Comparison of ENCODE assay signal across 8 cellular contexts in genomic region chr7:140479062-140479738, GRCh38.
A peak's percentile ranks its signal among the peaks of the same experiment; 100 is the strongest.
DNase-seq lines count a peak whose midpoint lies in the region; FAIRE-seq and TF ChIP-seq lines count a peak whose summit lies in the region.

TSS of gene MKRN1 (minus strand) at chr7:140479505. CDS start at chr7:140479344, 161 bp downstream.

- H3K27me3 ChIP-seq in Loucy (ENCODE audit: insufficient read depth, low read length, poor library complexity, severe bottlenecking), result no peaks in the 10 kb centered on the region

- peak within 1 kb of the TSS; percentile 88 for H2AFZ ChIP-seq in Loucy (ENCODE audit: low read length)

- H3K4me3 Mint-ChIP-seq in nephron, result peak within 1 kb of the TSS; percentile 96 to 99 (median 99)
- H3K4me3 Mint-ChIP-seq in stimulated activated naive CD8-positive, alpha-beta T cell treated with anti-CD3 and anti-CD28 coated beads, Interleukin-15, Interleukin-2, amounts not matched to agents 100 ng/mL and 50 ng/mL, for 24 hours, result peak within 1 kb of the TSS; percentile 93

- H3K27me3 Mint-ChIP-seq in nephron (ENCODE audit: low read depth), result no peaks in the 10 kb centered on the region
- H3K27me3 Mint-ChIP-seq in stimulated activated naive CD8-positive, alpha-beta T cell treated with anti-CD3 and anti-CD28 coated beads, Interleukin-15, Interleukin-2, amounts not matched to agents 100 ng/mL and 50 ng/mL, for 24 hours, result no peaks in the 10 kb centered on the region

- H3K4me2 ChIP-seq in Loucy (ENCODE audit: low read depth, low read length, poor library complexity, severe bottlenecking), result peak within 1 kb of the TSS; percentile 100

- H3K36me3 Mint-ChIP-seq in nephron (ENCODE audit: low read depth), result no peaks in the 10 kb centered on the region
- H3K36me3 Mint-ChIP-seq in stimulated activated naive CD8-positive, alpha-beta T cell treated with anti-CD3 and anti-CD28 coated beads, Interleukin-15, Interleukin-2, amounts not matched to agents 100 ng/mL and 50 ng/mL, for 24 hours (ENCODE audit: low read depth), result no peaks in the 10 kb centered on the region

- FAIRE-seq in H54 (lab: Jason Lieb, UNC), result peak; percentile 38

- peaks cover 21% of the 10 kb centered on the region for H3K4me1 Mint-ChIP-seq in nephron
- peaks cover 33% of the 10 kb centered on the region for H3K4me1 Mint-ChIP-seq in stimulated activated naive CD8-positive, alpha-beta T cell treated with anti-CD3 and anti-CD28 coated beads, Interleukin-15, Interleukin-2, amounts not matched to agents 100 ng/mL and 50 ng/mL, for 24 hours (ENCODE audit: low read depth)

- peaks cover 49% of the 10 kb centered on the region for H3K79me2 ChIP-seq in Loucy (ENCODE audit: insufficient read depth, low read length)

- H3K9me3 ChIP-seq in Loucy (ENCODE audit: insufficient read depth, low read depth, low read length), result no peaks in the 10 kb centered on the region

- peaks cover 45% of the 10 kb centered on the region for H4K20me1 ChIP-seq in Loucy (ENCODE audit: insufficient read depth, low read length, poor library complexity, severe bottlenecking)

- no peaks in the 10 kb centered on the region for H3F3A ChIP-seq in Loucy (ENCODE audit: low read depth)

- DNase-seq in EL (peak; percentile 93), H54 (ENCODE audit: insufficient read length, low spot score) (peak; percentile 86), fibroblast of pulmonary artery (ENCODE audit: low read depth) (peak; percentile 93)
- DNase-seq in activated effector memory CD4-positive, alpha-beta T cell treated with Interleukin-2 at 50 U/mL for 16 hours, result peak; percentile 92

- H3K27ac Mint-ChIP-seq in nephron, result peak within 1 kb of the TSS; percentile 94 to 99 (median 97)
- H3K27ac Mint-ChIP-seq in stimulated activated naive CD8-positive, alpha-beta T cell treated with anti-CD3 and anti-CD28 coated beads, Interleukin-15, Interleukin-2, amounts not matched to agents 100 ng/mL and 50 ng/mL, for 24 hours, result peak within 1 kb of the TSS; percentile 86

- H3K36me3 ChIP-seq in Loucy (ENCODE audit: insufficient read depth, low read length), result no peaks in the 10 kb centered on the region

- peak within 1 kb of the TSS; percentile 95 for H3K4me3 ChIP-seq in Loucy (ENCODE audit: low read length, poor library complexity, severe bottlenecking)
- H3K4me3 ChIP-seq in fibroblast of pulmonary artery (replicated peaks; ENCODE audit: low read depth, low read length), result peak within 1 kb of the TSS; percentile 85

- H3K4me1 ChIP-seq in Loucy (ENCODE audit: insufficient read depth, low read length, poor library complexity, severe bottlenecking), result peaks cover 32% of the 10 kb centered on the region

- TF ChIP-seq CTCF in Loucy (conservative IDR thresholded peaks at IDR 0.05; ENCODE audit: low read length) (no peak), fibroblast of pulmonary artery (IDR thresholded peaks at IDR 0.05; ENCODE audit: low read length, missing control alignments) (no peak), nephron (IDR thresholded peaks at IDR 0.05; ENCODE audit: unreplicated experiment in 3 of 3) (no peak)

- no peaks in the 10 kb centered on the region for H3K9me3 Mint-ChIP-seq in nephron
- H3K9me3 Mint-ChIP-seq in stimulated activated naive CD8-positive, alpha-beta T cell treated with anti-CD3 and anti-CD28 coated beads, Interleukin-15, Interleukin-2, amounts not matched to agents 100 ng/mL and 50 ng/mL, for 24 hours, result no peaks in the 10 kb centered on the region

- peak; percentile 82 for TF ChIP-seq POLR2A in H54 (IDR thresholded peaks at IDR 0.05; ENCODE audit: low read depth, low read length)
- peak; percentile 84 for TF ChIP-seq POLR2A in Raji (IDR thresholded peaks at IDR 0.05; ENCODE audit: insufficient read depth, low read depth, low read length)

- no peaks in the 10 kb centered on the region for H3K9me2 ChIP-seq in Loucy (replicated peaks; ENCODE audit: low read depth, low read length)

- peak within 1 kb of the TSS; percentile 89 for H3K9ac ChIP-seq in Loucy (ENCODE audit: low read depth, low read length, poor library complexity, severe bottlenecking)

Comparison
In these comparisons a context has a peak if more than half of its experiments do, and no peak if none do; other contexts are left out.
1. Peak in every context shown above with its lines: DNase-seq and H3K4me3 ChIP-seq.